Comparison of ENCODE assay signal across 2 cellular contexts in the genomic region with DNA sequence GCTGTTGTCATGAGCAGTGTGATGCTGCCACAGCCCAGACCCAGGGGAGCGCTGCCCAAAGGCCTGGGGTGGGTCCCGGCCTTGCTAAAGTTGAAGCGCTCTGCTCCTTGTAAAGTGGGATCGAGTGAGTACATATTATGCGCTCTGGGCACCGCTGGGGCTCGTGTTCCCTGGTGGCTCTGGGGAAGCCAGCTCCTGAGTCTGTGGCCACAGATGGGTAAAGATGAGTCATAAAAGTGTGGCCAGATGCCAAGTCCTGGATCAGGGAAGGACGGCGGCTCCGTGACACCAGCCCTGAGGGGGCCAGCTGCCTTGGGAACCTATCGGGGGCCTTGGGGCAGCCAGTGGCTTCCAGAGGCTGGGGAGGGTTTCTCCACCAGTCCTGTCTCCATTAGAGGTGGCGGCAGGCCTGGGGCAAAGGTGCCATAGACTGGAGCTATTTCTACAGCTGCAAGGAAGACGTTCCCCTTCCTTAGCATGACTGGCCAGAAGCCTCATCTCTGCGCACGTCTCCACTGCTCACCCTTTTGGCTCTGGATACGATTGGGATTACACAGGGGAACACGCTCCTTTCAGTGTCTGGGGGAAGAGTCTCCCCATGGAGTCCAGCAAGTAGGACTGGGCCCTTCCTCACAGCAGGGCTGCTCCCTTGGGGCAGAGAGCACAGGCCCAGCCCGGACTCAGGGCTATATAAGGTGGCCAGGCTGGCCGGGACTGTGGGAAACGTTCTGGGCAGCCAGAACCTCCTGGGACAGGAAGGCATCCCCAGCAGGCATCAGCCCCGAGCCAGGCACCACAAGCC.
TF ChIP-seq lines count a peak whose summit lies in the region.

No MANE protein-coding gene starts in this region.

TF ChIP-seq in A549, 52 proteins besides CTCF, POLR2A, EP300 and RAD21:
- no peak for TF ChIP-seq JUNB (IDR thresholded peaks at IDR 0.05)
- no peak for TF ChIP-seq SMC3 (IDR thresholded peaks at IDR 0.05)
- 0 out of 2 replicates have a peak, but pooled peaks have one; percentile 10 for TF ChIP-seq FOSL2 (IDR thresholded peaks at IDR 0.05)
- TF ChIP-seq FOSL2 (CRISPR knock-in tag; IDR thresholded peaks at IDR 0.05), result peak; percentile 80

TF ChIP-seq in IMR-90, 13 proteins besides CTCF, POLR2A, EP300 and RAD21:
- TF ChIP-seq CEBPB (IDR thresholded peaks at IDR 0.05; ENCODE audit: low read depth, low read length) (no peak), FOS (IDR thresholded peaks at IDR 0.05; ENCODE audit: low read depth, low read length) (peak; percentile 24; the same call in 1 of the 2 replicates)
